In genomic region chr7:98811299-98811698, GRCh38 we compare ENCODE assay signal across 23 cellular contexts. TPM values are rescaled to one million over a fixed set of nuclear protein-coding genes. Genes with fewer than 3 reads are reported as not detected.
"Had no signal": no experiment of that assay in that cellular context is flagged by ENCODE, and none has a peak within 500 bp of the region (broad histone marks: within the 10 kb centered on the region; RNA-seq: fewer than 3 reads in every experiment).

No MANE protein-coding gene starts in this region.

- ATAC-seq: heart left ventricle, left colon, left ventricle myocardium superior had no signal

- H3K4me1 ChIP-seq: sigmoid colon, suprapubic skin, thyroid gland, upper lobe of left lung had no signal

- H3K4me3 ChIP-seq: coronary artery, heart left ventricle, lung, right atrium auricular region, sigmoid colon, skin epidermis, suprapubic skin, thyroid gland, upper lobe of left lung had no signal

- FAIRE-seq: endothelial cell of umbilical vein had no signal

- H3K27me3 ChIP-seq: heart left ventricle, right atrium auricular region, sigmoid colon, thyroid gland, upper lobe of left lung had no signal

- H3K4me1 Mint-ChIP-seq: endodermal cell, nephron progenitor cell had no signal

- DNase-seq: effector CD4-positive, alpha-beta T cell; endodermal cell; foreskin melanocyte; heart left ventricle; hippocampal formation; left colon; left ventricle myocardium superior; mesenchymal stem cell; midbrain; nephron progenitor cell; sigmoid colon; stimulated activated CD4-positive, alpha-beta T cell treated with anti-CD3 and anti-CD28 coated beads, Interleukin-2, amount 100 ng/mL, for 24 hours; stimulated activated CD4-positive, alpha-beta T cell treated with anti-CD3 and anti-CD28 coated beads, Interleukin-4, amount 100 ng/mL, for 4 hours; stimulated activated naive CD4-positive, alpha-beta T cell; thyroid gland; upper lobe of left lung had no signal

- H3K27ac Mint-ChIP-seq: endodermal cell, nephron progenitor cell had no signal

- H3K9me3 ChIP-seq: right atrium auricular region, sigmoid colon, suprapubic skin, thyroid gland, upper lobe of left lung had no signal

- H3K36me3 ChIP-seq: heart left ventricle, right atrium auricular region, sigmoid colon, suprapubic skin, thyroid gland, upper lobe of left lung had no signal

- H3K27ac ChIP-seq: heart left ventricle, right atrium auricular region, sigmoid colon, skin epidermis, suprapubic skin, thyroid gland, upper lobe of left lung had no signal

- H3K4me3 Mint-ChIP-seq: endodermal cell, nephron progenitor cell had no signal

RNA-seq across cellular contexts. Expression of gene TMEM130, which starts 58.5 kb away (rescaled TPM):
- total RNA-seq: dermis microvascular lymphatic vessel endothelial cell, endothelial cell of umbilical vein, left ventricle myocardium superior, suprapubic skin had no signal
- polyA plus RNA-seq: endothelial cell of umbilical vein had no signal
